ENCODE assay signal across 8 cellular contexts in genomic region chr4:139656614-139657486, GRCh38. TPM values are rescaled to one million over a fixed set of nuclear protein-coding genes. Genes with fewer than 3 reads are reported as not detected.
DNase-seq lines count a peak whose midpoint lies in the region; ATAC-seq and TF ChIP-seq lines count a peak whose summit lies in the region.

No MANE protein-coding gene starts in this region.

- no peak for TF ChIP-seq POLR2A in gastrocnemius medialis (IDR thresholded peaks at IDR 0.05)

- H3K27ac ChIP-seq in SK-N-SH (ENCODE audit: low read depth in 2 of 2, low read length in 1 of 2) (no peak overlapping the region), hepatocyte (peak overlapping the region; percentile 71), gastrocnemius medialis (peak overlapping the region in 2 of 4 donors; percentile 36 to 58)

- no peaks in the 10 kb centered on the region for H3K36me3 ChIP-seq in SK-N-SH (replicated peaks in 1 of 2; ENCODE audit: control insufficient read depth in 1 of 2, insufficient read depth in 2 of 2, low read length in 1 of 2)
- no peaks in the 10 kb centered on the region for H3K36me3 ChIP-seq in hepatocyte (replicated peaks; ENCODE audit: insufficient read depth, low read depth)
- H3K36me3 ChIP-seq in gastrocnemius medialis: no peaks in the 10 kb centered on the region

- peak; percentile 88 for TF ChIP-seq CTCF in SK-N-SH (IDR thresholded peaks at IDR 0.05)
- peak; percentile 70 for TF ChIP-seq CTCF in hepatocyte (IDR thresholded peaks at IDR 0.05; ENCODE audit: poor library complexity)
- TF ChIP-seq CTCF in gastrocnemius medialis (IDR thresholded peaks at IDR 0.05 in 4 of 5, conservative IDR thresholded peaks at IDR 0.05 in 1 of 5): peak; percentile 63 to 84 (median 66)

- H2AFZ ChIP-seq in SK-N-SH (ENCODE audit: low read depth) (peak overlapping the region; percentile 92), hepatocyte (peak overlapping the region; percentile 39)

- no peaks in the 10 kb centered on the region for H3F3A ChIP-seq in SK-N-SH (replicated peaks; ENCODE audit: insufficient read depth)

- DNase-seq in SHP77 (lab: John Stamatoyannopoulos, UW) (peak; percentile 20 to 60), SHP77 treated with DMSO at 0.1 percent for 48 hours (lab: John Stamatoyannopoulos, UW) (no peak), NCI-H1092 (lab: John Stamatoyannopoulos, UW) (peak; percentile 69), SK-N-SH (peak; percentile 74), astrocyte of the hippocampus (ENCODE audit: low read depth, low spot score) (peak; percentile 87), hepatocyte (ENCODE audit: low spot score) (peak; percentile 91), gastrocnemius medialis (peak in 1 of 2 donors; percentile 28)

- peak overlapping the region in 1 of 2 experiments; percentile 26; a peak in 2 of 4 replicates for H3K4me3 ChIP-seq in SK-N-SH (ENCODE audit: low read depth in 2 of 2, low read length in 1 of 2)
- no peak overlapping the region for H3K4me3 ChIP-seq in hepatocyte
- no peak overlapping the region for H3K4me3 ChIP-seq in gastrocnemius medialis

- no peak for TF ChIP-seq EP300 in SK-N-SH (IDR thresholded peaks at IDR 0.05; ENCODE audit: borderline replicate concordance in 1 of 2, low read depth in 1 of 2, low read length in 1 of 2)

- H3K4me1 ChIP-seq in SK-N-SH (ENCODE audit: control insufficient read depth in 1 of 2, insufficient read depth in 2 of 2, low read depth in 1 of 2, low read length in 1 of 2): peaks cover 6 to 11% of the 10 kb centered on the region in 2 experiments; a peak in 2 of 4 replicates
- peaks cover 23% of the 10 kb centered on the region for H3K4me1 ChIP-seq in hepatocyte (ENCODE audit: insufficient read depth)
- peaks cover 9 to 15% of the 10 kb centered on the region in 2 donors for H3K4me1 ChIP-seq in gastrocnemius medialis

- H4K20me1 ChIP-seq in SK-N-SH (ENCODE audit: insufficient read depth): no peaks in the 10 kb centered on the region
- no peaks in the 10 kb centered on the region for H4K20me1 ChIP-seq in hepatocyte (ENCODE audit: insufficient read depth, poor library complexity, severe bottlenecking)

- ATAC-seq in HG02642 (IDR thresholded peaks at IDR 0.05; ENCODE audit: poor library complexity, unreplicated experiment) (peak; percentile 70), gastrocnemius medialis (peak; percentile 63 to 82)

- peak; percentile 59 for TF ChIP-seq RAD21 in SK-N-SH (IDR thresholded peaks at IDR 0.05; ENCODE audit: low read length)

- no peaks in the 10 kb centered on the region for H3K9me2 ChIP-seq in SK-N-SH
- H3K9me2 ChIP-seq in hepatocyte (replicated peaks; ENCODE audit: insufficient read depth): no peaks in the 10 kb centered on the region

- H3K79me2 ChIP-seq in SK-N-SH (ENCODE audit: insufficient read depth) (no peaks in the 10 kb centered on the region), hepatocyte (no peaks in the 10 kb centered on the region)

- CTCF ChIA-PET in SK-N-SH (lab: Yijun Ruan, JAX): interaction anchor here (0.6 to 12.9 kb wide), 66 partner anchors 8 to 962 kb away, joined by 3 to 157 read pairs (median 4); partner anchors contain the start of genes MAML3 and MGST2

- H3K27me3 ChIP-seq in SK-N-SH (ENCODE audit: insufficient read depth): no peaks in the 10 kb centered on the region
- H3K27me3 ChIP-seq in hepatocyte: no peaks in the 10 kb centered on the region
- H3K27me3 ChIP-seq in gastrocnemius medialis: no peaks in the 10 kb centered on the region

- no peak overlapping the region for H3K9ac ChIP-seq in SK-N-SH

- no peaks in the 10 kb centered on the region for H3K9me3 ChIP-seq in SK-N-SH
- no peaks in the 10 kb centered on the region for H3K9me3 ChIP-seq in hepatocyte (ENCODE audit: low read depth)
- no peaks in the 10 kb centered on the region for H3K9me3 ChIP-seq in gastrocnemius medialis

- 41% methylated on average over 13 of the region's 13 CpGs for WGBS in SK-N-SH (ENCODE audit: low lambda C conversion rate)
- 16% methylated on average over 13 of the region's 13 CpGs for WGBS in hepatocyte (ENCODE audit: low lambda C conversion rate, missing lambda C conversion rate)

- intact Hi-C loops in gastrocnemius medialis (cut with DNase I; ENCODE audit: low total_unique reads): loop anchor here (5.0 kb wide), 1 partner anchor 595 kb away; no protein-coding TSS in a partner anchor

- H3K4me2 ChIP-seq in SK-N-SH (peak overlapping the region; percentile 62), hepatocyte (peak overlapping the region; percentile 61)

- POLR2A ChIA-PET in SK-N-SH (lab: Yijun Ruan, JAX): interaction anchor here (1.0 to 1.9 kb wide), 2 partner anchors 393 to 495 kb away, joined by 6 to 12 read pairs; no protein-coding TSS in a partner anchor

- in situ Hi-C loops in gastrocnemius medialis (cut with MboI; ENCODE audit: low sequenced_read_pairs in 4 of 4): loop anchor here in 3 of 4 donors (10.0 to 25.0 kb wide), 3 partner anchors 162 to 632 kb away; no protein-coding TSS in a partner anchor

TF ChIP-seq in SK-N-SH, 30 proteins besides CTCF, POLR2A, EP300 and RAD21 (continues in another document):
- TF ChIP-seq, protein P1, sequence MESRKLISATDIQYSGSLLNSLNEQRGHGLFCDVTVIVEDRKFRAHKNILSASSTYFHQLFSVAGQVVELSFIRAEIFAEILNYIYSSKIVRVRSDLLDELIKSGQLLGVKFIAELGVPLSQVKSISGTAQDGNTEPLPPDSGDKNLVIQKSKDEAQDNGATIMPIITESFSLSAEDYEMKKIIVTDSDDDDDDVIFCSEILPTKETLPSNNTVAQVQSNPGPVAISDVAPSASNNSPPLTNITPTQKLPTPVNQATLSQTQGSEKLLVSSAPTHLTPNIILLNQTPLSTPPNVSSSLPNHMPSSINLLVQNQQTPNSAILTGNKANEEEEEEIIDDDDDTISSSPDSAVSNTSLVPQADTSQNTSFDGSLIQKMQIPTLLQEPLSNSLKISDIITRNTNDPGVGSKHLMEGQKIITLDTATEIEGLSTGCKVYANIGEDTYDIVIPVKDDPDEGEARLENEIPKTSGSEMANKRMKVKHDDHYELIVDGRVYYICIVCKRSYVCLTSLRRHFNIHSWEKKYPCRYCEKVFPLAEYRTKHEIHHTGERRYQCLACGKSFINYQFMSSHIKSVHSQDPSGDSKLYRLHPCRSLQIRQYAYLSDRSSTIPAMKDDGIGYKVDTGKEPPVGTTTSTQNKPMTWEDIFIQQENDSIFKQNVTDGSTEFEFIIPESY (IDR thresholded peaks at IDR 0.05; ENCODE audit: borderline replicate concordance, low read depth): no peak
- TF ChIP-seq USF2 (IDR thresholded peaks at IDR 0.05; ENCODE audit: borderline replicate concordance, low read depth, low read length) (no peak), SIN3A (IDR thresholded peaks at IDR 0.05; ENCODE audit: borderline replicate concordance, low read depth, low read length) (peak; percentile 23; the same call in 1 of the 2 replicates), EZH2phosphoT487 (IDR thresholded peaks at IDR 0.05; ENCODE audit: borderline replicate concordance, low read depth) (no peak), MXI1 (IDR thresholded peaks at IDR 0.05; ENCODE audit: low read depth, low read length) (peak; percentile 50; the same call in 1 of the 2 replicates), FOSL2 (IDR thresholded peaks at IDR 0.05; ENCODE audit: borderline replicate concordance, low read depth) (no peak), SMC3 (IDR thresholded peaks at IDR 0.05; ENCODE audit: low read depth, low read length) (peak; percentile 50), RCOR1 (IDR thresholded peaks at IDR 0.05; ENCODE audit: low read length) (no peak), FOXJ3 (CRISPR knock-in tag; IDR thresholded peaks at IDR 0.05) (no peak), FOXM1 (IDR thresholded peaks at IDR 0.05; ENCODE audit: low read depth) (no peak), TEAD4 (IDR thresholded peaks at IDR 0.05; ENCODE audit: borderline replicate concordance, insufficient read depth) (no peak), RXRA (IDR thresholded peaks at IDR 0.05; ENCODE audit: borderline replicate concordance, low read depth) (no peak)
- TF ChIP-seq, protein P2, sequence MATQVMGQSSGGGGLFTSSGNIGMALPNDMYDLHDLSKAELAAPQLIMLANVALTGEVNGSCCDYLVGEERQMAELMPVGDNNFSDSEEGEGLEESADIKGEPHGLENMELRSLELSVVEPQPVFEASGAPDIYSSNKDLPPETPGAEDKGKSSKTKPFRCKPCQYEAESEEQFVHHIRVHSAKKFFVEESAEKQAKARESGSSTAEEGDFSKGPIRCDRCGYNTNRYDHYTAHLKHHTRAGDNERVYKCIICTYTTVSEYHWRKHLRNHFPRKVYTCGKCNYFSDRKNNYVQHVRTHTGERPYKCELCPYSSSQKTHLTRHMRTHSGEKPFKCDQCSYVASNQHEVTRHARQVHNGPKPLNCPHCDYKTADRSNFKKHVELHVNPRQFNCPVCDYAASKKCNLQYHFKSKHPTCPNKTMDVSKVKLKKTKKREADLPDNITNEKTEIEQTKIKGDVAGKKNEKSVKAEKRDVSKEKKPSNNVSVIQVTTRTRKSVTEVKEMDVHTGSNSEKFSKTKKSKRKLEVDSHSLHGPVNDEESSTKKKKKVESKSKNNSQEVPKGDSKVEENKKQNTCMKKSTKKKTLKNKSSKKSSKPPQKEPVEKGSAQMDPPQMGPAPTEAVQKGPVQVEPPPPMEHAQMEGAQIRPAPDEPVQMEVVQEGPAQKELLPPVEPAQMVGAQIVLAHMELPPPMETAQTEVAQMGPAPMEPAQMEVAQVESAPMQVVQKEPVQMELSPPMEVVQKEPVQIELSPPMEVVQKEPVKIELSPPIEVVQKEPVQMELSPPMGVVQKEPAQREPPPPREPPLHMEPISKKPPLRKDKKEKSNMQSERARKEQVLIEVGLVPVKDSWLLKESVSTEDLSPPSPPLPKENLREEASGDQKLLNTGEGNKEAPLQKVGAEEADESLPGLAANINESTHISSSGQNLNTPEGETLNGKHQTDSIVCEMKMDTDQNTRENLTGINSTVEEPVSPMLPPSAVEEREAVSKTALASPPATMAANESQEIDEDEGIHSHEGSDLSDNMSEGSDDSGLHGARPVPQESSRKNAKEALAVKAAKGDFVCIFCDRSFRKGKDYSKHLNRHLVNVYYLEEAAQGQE (IDR thresholded peaks at IDR 0.05; ENCODE audit: low read depth, low read length): no peak

RNA-seq across cellular contexts. Expression of gene MGST2, which starts 8.8 kb away (rescaled TPM):
- 26.5 and 32.1 TPM in 2 replicates for polyA plus RNA-seq in SK-N-SH (2012; rRNA removed)
- 33.4 and 43.3 TPM in 2 replicates for polyA plus RNA-seq in SK-N-SH (2012; cell fraction: cytosol; rRNA removed)
- 10.8 and 15.8 TPM in 2 replicates for polyA plus RNA-seq in SK-N-SH (2012; cell fraction: nucleus; rRNA removed)
- total RNA-seq in hepatocyte: 82.4 and 88.5 TPM in 2 replicates
- polyA plus RNA-seq in hepatocyte: 97.9 and 108 TPM in 2 replicates
- total RNA-seq in gastrocnemius medialis: 10 to 100 TPM; 17.3 to 38.6 (median 30.9) TPM
